In genomic region chr2:16314691-16315457, GRCh38 we compare ENCODE assay signal across 28 cellular contexts.
"Had no signal": no experiment of that assay in that cellular context is flagged by ENCODE, and none has a peak within 500 bp of the region (broad histone marks: within the 10 kb centered on the region; RNA-seq: fewer than 3 reads in every experiment).

No MANE protein-coding gene starts in this region.

- H3K36me3 ChIP-seq: brain microvascular endothelial cell, colonic mucosa, WERI-Rb-1 had no signal

- H3K27ac ChIP-seq: brain microvascular endothelial cell, colonic mucosa, epithelial cell of prostate, WERI-Rb-1 had no signal

- H3K4me3 ChIP-seq: colonic mucosa had no signal

- H3K27me3 Mint-ChIP-seq: activated B cell treated with CpG ODN at 0.5 μM for 24 hours; activated CD4-positive, alpha-beta memory T cell treated with anti-CD3 and anti-CD28 coated beads for 36 hours; activated CD4-positive, alpha-beta T cell treated with anti-CD3 and anti-CD28 coated beads, Interleukin-2, amount 10 ng/mL, durations not matched to agents 24 days and 14 days; activated CD8-positive, alpha-beta memory T cell treated with anti-CD3 and anti-CD28 coated beads, Interleukin-2, amount 10 ng/mL, durations not matched to agents 7 days and 5 days; activated naive CD8-positive, alpha-beta T cell; activated T-helper 17 cell treated with anti-CD3 and anti-CD28 coated beads, Interleukin-2, amount 50 U/mL, for 72 hours; central memory CD8-positive, alpha-beta T cell; T-helper 17 cell had no signal

- H3K4me1 ChIP-seq: colonic mucosa had no signal

- H3K27ac Mint-ChIP-seq: activated B cell treated with CpG ODN at 0.5 μM for 24 hours; activated CD4-positive, alpha-beta memory T cell treated with anti-CD3 and anti-CD28 coated beads for 36 hours; activated CD4-positive, alpha-beta T cell treated with anti-CD3 and anti-CD28 coated beads for 36 hours; activated CD4-positive, alpha-beta T cell treated with anti-CD3 and anti-CD28 coated beads, Interleukin-2, amount 10 ng/mL, durations not matched to agents 24 days and 14 days; activated CD8-positive, alpha-beta memory T cell treated with anti-CD3 and anti-CD28 coated beads, Interleukin-2, amount 10 ng/mL, durations not matched to agents 7 days and 5 days; activated CD8-positive, alpha-beta T cell treated with anti-CD3 and anti-CD28 coated beads, Interleukin-2, amount 10 ng/mL, durations not matched to agents 7 days and 5 days; activated naive CD8-positive, alpha-beta T cell; activated T-helper 17 cell treated with anti-CD3 and anti-CD28 coated beads, Interleukin-2, amount 50 U/mL, for 72 hours; T-helper 17 cell; T-helper 2 cell treated with Interferon-gamma antibody and Interleukin-4, amounts not matched to agents 5 μg/mL and 100 μg/mL, for 36 hours had no signal

- H3K4me1 Mint-ChIP-seq: activated CD4-positive, alpha-beta T cell treated with anti-CD3 and anti-CD28 coated beads for 36 hours; activated CD4-positive, alpha-beta T cell treated with anti-CD3 and anti-CD28 coated beads, Interleukin-2, amount 10 ng/mL, durations not matched to agents 24 days and 14 days; activated CD8-positive, alpha-beta memory T cell treated with anti-CD3 and anti-CD28 coated beads, Interleukin-2, amount 10 ng/mL, durations not matched to agents 7 days and 5 days; activated T-helper 17 cell treated with anti-CD3 and anti-CD28 coated beads, Interleukin-2, amount 50 U/mL, for 72 hours; central memory CD8-positive, alpha-beta T cell; T-helper 17 cell had no signal

- H3K4me3 Mint-ChIP-seq: activated B cell treated with CpG ODN at 0.5 μM for 24 hours; activated CD4-positive, alpha-beta memory T cell treated with anti-CD3 and anti-CD28 coated beads for 36 hours; activated CD4-positive, alpha-beta T cell treated with anti-CD3 and anti-CD28 coated beads for 36 hours; activated CD4-positive, alpha-beta T cell treated with anti-CD3 and anti-CD28 coated beads, Interleukin-2, amount 10 ng/mL, durations not matched to agents 24 days and 14 days; activated CD8-positive, alpha-beta memory T cell treated with anti-CD3 and anti-CD28 coated beads, Interleukin-2, amount 10 ng/mL, durations not matched to agents 7 days and 5 days; activated CD8-positive, alpha-beta T cell treated with anti-CD3 and anti-CD28 coated beads, Interleukin-2, amount 10 ng/mL, durations not matched to agents 7 days and 5 days; activated naive CD8-positive, alpha-beta T cell; activated T-helper 17 cell treated with anti-CD3 and anti-CD28 coated beads, Interleukin-2, amount 50 U/mL, for 72 hours; central memory CD8-positive, alpha-beta T cell; T-helper 17 cell; T-helper 2 cell treated with Interferon-gamma antibody and Interleukin-4, amounts not matched to agents 5 μg/mL and 100 μg/mL, for 36 hours had no signal

- H3K36me3 Mint-ChIP-seq: activated CD4-positive, alpha-beta memory T cell treated with anti-CD3 and anti-CD28 coated beads for 36 hours; activated CD8-positive, alpha-beta memory T cell treated with anti-CD3 and anti-CD28 coated beads, Interleukin-2, amount 10 ng/mL, durations not matched to agents 7 days and 5 days; activated naive CD8-positive, alpha-beta T cell had no signal

- DNase-seq: activated B cell treated with CpG ODN at 0.5 μM for 24 hours; activated CD4-positive, alpha-beta memory T cell treated with anti-CD3 and anti-CD28 coated beads for 36 hours; activated CD4-positive, alpha-beta T cell treated with anti-CD3 and anti-CD28 coated beads for 36 hours; activated CD4-positive, alpha-beta T cell treated with anti-CD3 and anti-CD28 coated beads, Interleukin-2, amount 10 ng/mL, durations not matched to agents 24 days and 14 days; activated CD4-positive, CD25-positive, alpha-beta regulatory T cell treated with anti-CD3 and anti-CD28 coated beads, Interleukin-2, amount 50 U/mL, for 72 hours; activated CD8-positive, alpha-beta memory T cell treated with anti-CD3 and anti-CD28 coated beads, Interleukin-2, amount 10 ng/mL, durations not matched to agents 7 days and 5 days; activated CD8-positive, alpha-beta memory T cell treated with anti-CD3 and anti-CD28 coated beads, Interleukin-2, amount 50 U/mL, for 4 hours; activated CD8-positive, alpha-beta T cell treated with anti-CD3 and anti-CD28 coated beads, Interleukin-2, amount 10 ng/mL, durations not matched to agents 7 days and 5 days; activated effector memory CD4-positive, alpha-beta T cell treated with Interleukin-2 at 50 U/mL for 16 hours; activated gamma-delta T cell treated with Interleukin-2 at 50 U/mL for 16 hours; activated naive CD4-positive, alpha-beta T cell treated with anti-CD3 and anti-CD28 coated beads, Interleukin-2, amount 50 U/mL, for 16 hours; activated naive CD4-positive, alpha-beta T cell treated with Interleukin-2 at 50 U/mL for 16 hours; activated T-cell treated with anti-CD3 and anti-CD28 coated beads, Interleukin-2, amount 50 U/mL, for 1 hour; amniotic stem cell; anterior cingulate cortex; brain microvascular endothelial cell; colonic mucosa; effector CD8-positive, alpha-beta T cell; foreskin fibroblast; T-helper 1 cell; T-helper 17 cell; T1000; WERI-Rb-1 had no signal

- H3K9me3 Mint-ChIP-seq: activated B cell treated with CpG ODN at 0.5 μM for 24 hours; activated CD4-positive, alpha-beta memory T cell treated with anti-CD3 and anti-CD28 coated beads for 36 hours; activated CD4-positive, alpha-beta T cell treated with anti-CD3 and anti-CD28 coated beads, Interleukin-2, amount 10 ng/mL, durations not matched to agents 24 days and 14 days; activated T-helper 17 cell treated with anti-CD3 and anti-CD28 coated beads, Interleukin-2, amount 50 U/mL, for 72 hours; central memory CD8-positive, alpha-beta T cell; T-helper 2 cell treated with Interferon-gamma antibody and Interleukin-4, amounts not matched to agents 5 μg/mL and 100 μg/mL, for 36 hours had no signal

- ATAC-seq: activated CD4-positive, alpha-beta T cell treated with anti-CD3 and anti-CD28 coated beads for 36 hours; activated CD8-positive, alpha-beta memory T cell treated with anti-CD3 and anti-CD28 coated beads, Interleukin-2, amount 10 ng/mL, durations not matched to agents 7 days and 5 days; activated CD8-positive, alpha-beta T cell treated with anti-CD3 and anti-CD28 coated beads, Interleukin-2, amount 10 ng/mL, durations not matched to agents 7 days and 5 days; activated T-helper 17 cell treated with anti-CD3 and anti-CD28 coated beads, Interleukin-2, amount 50 U/mL, for 72 hours; T-helper 17 cell had no signal

- H3K27me3 ChIP-seq: brain microvascular endothelial cell, colonic mucosa had no signal

- H3K9me3 ChIP-seq: colonic mucosa had no signal
